Comparison of ENCODE assay signal across 14 cellular contexts in genomic region chr5:136032564-136032963, GRCh38. TPM values are rescaled to one million over a fixed set of nuclear protein-coding genes. Genes with fewer than 3 reads are reported as not detected.
A peak's percentile ranks its signal among the peaks of the same experiment; 100 is the strongest.
DNase-seq lines count a peak whose midpoint lies in the region; ATAC-seq, FAIRE-seq and TF ChIP-seq lines count a peak whose summit lies in the region.
"Had no signal": no experiment of that assay in that cellular context is flagged by ENCODE, and none has a peak within 500 bp of the region (broad histone marks: within the 10 kb centered on the region; RNA-seq: fewer than 3 reads in every experiment).

No MANE protein-coding gene starts in this region.

- intact Hi-C loops in natural killer cell (cut with micrococcal nuclease): no loop called here

- no peaks in the 10 kb centered on the region for H3K36me3 Mint-ChIP-seq in natural killer cell
- H3K36me3 Mint-ChIP-seq: memory B cell had no signal

- peaks cover 28 to 29% of the 10 kb centered on the region in 2 donors for H3K4me1 Mint-ChIP-seq in natural killer cell

- H3K4me2 ChIP-seq in skeletal muscle satellite cell (ENCODE audit: low read length): peak overlapping the region; percentile 95

- peak; percentile 60 for FAIRE-seq in RCC 7860 (lab: Jason Lieb, UNC)
- no peak for FAIRE-seq in GM19239 (lab: Jason Lieb, UNC)

- no peaks in the 10 kb centered on the region for H3K9me3 ChIP-seq in skeletal muscle satellite cell (replicated peaks; ENCODE audit: low read length)
- H3K9me3 ChIP-seq: colonic mucosa had no signal

- no peaks in the 10 kb centered on the region for H3K9me3 Mint-ChIP-seq in natural killer cell
- H3K9me3 Mint-ChIP-seq: activated CD4-positive, alpha-beta T cell treated with anti-CD3 and anti-CD28 coated beads, Interleukin-2, amount 10 ng/mL, durations not matched to agents 24 days and 14 days; memory B cell had no signal

- no peak overlapping the region for H3K27ac Mint-ChIP-seq in natural killer cell
- H3K27ac Mint-ChIP-seq: activated CD4-positive, alpha-beta T cell treated with anti-CD3 and anti-CD28 coated beads, Interleukin-2, amount 10 ng/mL, durations not matched to agents 24 days and 14 days; memory B cell; progenitor cell of endocrine pancreas had no signal

- peak overlapping the region; percentile 86 for H3K4me3 ChIP-seq in skeletal muscle satellite cell (ENCODE audit: low read length)
- H3K4me3 ChIP-seq: colonic mucosa had no signal

- POLR2A ChIA-PET in GM10248 (lab: Yijun Ruan, JAX): no interaction called here

- CTCF ChIA-PET in GM10248 (lab: Yijun Ruan, JAX): no interaction called here

- DNase-seq in GM04504 (ENCODE audit: low read depth) (peak; percentile 68), RCC 7860 (ENCODE audit: low spot score) (peak; percentile 69), fibroblast of gingiva (ENCODE audit: low read depth) (peak; percentile 76), natural killer cell (no peak), GM10248 (ENCODE audit: extremely low spot score) (no peak), GM19239 (ENCODE audit: insufficient read length, low spot score) (no peak)
- DNase-seq: activated CD4-positive, alpha-beta T cell treated with anti-CD3 and anti-CD28 coated beads, Interleukin-2, amount 10 ng/mL, durations not matched to agents 24 days and 14 days; activated naive CD4-positive, alpha-beta T cell; colonic mucosa; substantia nigra had no signal

- peak overlapping the region; percentile 91 for H3K9ac ChIP-seq in skeletal muscle satellite cell (ENCODE audit: low read depth, low read length)

- H3K4me1 ChIP-seq in skeletal muscle satellite cell (ENCODE audit: control insufficient read depth, insufficient read depth, low read length): peaks cover 87% of the 10 kb centered on the region

- ATAC-seq in natural killer cell: no peak
- ATAC-seq in GM18498 (IDR thresholded peaks at IDR 0.05; ENCODE audit: unreplicated experiment): no peak

- H3K36me3 ChIP-seq in skeletal muscle satellite cell (ENCODE audit: insufficient read depth, low read length): peaks cover 69% of the 10 kb centered on the region
- H3K36me3 ChIP-seq: colonic mucosa had no signal

- no peaks in the 10 kb centered on the region for H3K27me3 ChIP-seq in skeletal muscle satellite cell (ENCODE audit: control insufficient read depth, insufficient read depth, low read length)
- H3K27me3 ChIP-seq: colonic mucosa had no signal

- no peak overlapping the region for H3K4me3 Mint-ChIP-seq in natural killer cell
- H3K4me3 Mint-ChIP-seq: activated CD4-positive, alpha-beta T cell treated with anti-CD3 and anti-CD28 coated beads, Interleukin-2, amount 10 ng/mL, durations not matched to agents 24 days and 14 days; memory B cell had no signal

- peaks cover 6% of the 10 kb centered on the region in 2 donors for H3K27me3 Mint-ChIP-seq in natural killer cell (ENCODE audit: low read depth in 2 of 2)

- TF ChIP-seq CTCF in natural killer cell (IDR thresholded peaks at IDR 0.05) (no peak), GM10248 (IDR thresholded peaks at IDR 0.05; ENCODE audit: control extremely low read depth, extremely low read depth, low read depth, missing control alignments) (no peak)

RNA-seq across cellular contexts. Expression of gene TGFBI, which starts 3.8 kb away (rescaled TPM):
- total RNA-seq in skeletal muscle satellite cell (2012; rRNA removed): 1,248 and 1,783 TPM in 2 replicates
- 10 to 100 TPM in 2 of 3 donors, 1 to 10 TPM in 1; 6.7 to 19.6 (median 18.5) TPM for total RNA-seq in natural killer cell
- total RNA-seq: activated CD4-positive, alpha-beta T cell treated with anti-CD3 and anti-CD28 coated beads, Interleukin-2, amount 10 ng/mL, durations not matched to agents 24 days and 14 days had no signal

Comparison
In these comparisons a context has a peak if more than half of its experiments do, and no peak if none do; other contexts are left out.
1. DNase-seq: peak in GM04504 (single experiment), RCC 7860 (single experiment) and fibroblast of gingiva (single experiment); none in natural killer cell (single experiment), GM10248 (single experiment) and GM19239 (single experiment).